Comparison of ENCODE assay signal across 1 cellular context in genomic region chrX:139850968-139851367, GRCh38.
TF ChIP-seq lines count a peak whose summit lies in the region.

No MANE protein-coding gene starts in this region.

TF ChIP-seq in GM12891, 5 proteins besides CTCF, POLR2A, EP300 and RAD21 (continued from another document):
- TF ChIP-seq POLR2AphosphoS5 (IDR thresholded peaks at IDR 0.05; ENCODE audit: low read depth, low read length) (no peak), POU2F2 (IDR thresholded peaks at IDR 0.05; ENCODE audit: low read depth, low read length) (no peak), SPI1 (IDR thresholded peaks at IDR 0.05; ENCODE audit: low read depth, low read length) (no peak)
